In genomic region chr12:89015419-89015818, GRCh38 we compare ENCODE assay signal across 30 cellular contexts.
"Had no signal": no experiment of that assay in that cellular context is flagged by ENCODE, and none has a peak within 500 bp of the region (broad histone marks: within the 10 kb centered on the region; RNA-seq: fewer than 3 reads in every experiment).

No MANE protein-coding gene starts in this region.

- H3K4me1 ChIP-seq: neural progenitor cell, testis, thyroid gland, vagina had no signal

- H3K4me2 ChIP-seq: neural progenitor cell had no signal

- H2AFZ ChIP-seq: neural progenitor cell had no signal

- H3K27me3 ChIP-seq: left lung, neutrophil, right atrium auricular region, stomach, testis, thyroid gland, transverse colon, upper lobe of left lung, vagina had no signal

- H3K27ac ChIP-seq: left lung, lower lobe of right lung, neural progenitor cell, neutrophil, right atrium auricular region, skin epidermis, stomach, testis, thyroid gland, transverse colon, upper lobe of left lung, vagina had no signal

- FAIRE-seq: islet of Langerhans, kidney had no signal

- H3K9ac ChIP-seq: neural progenitor cell had no signal

- ATAC-seq: left colon; left lung; lower lobe of right lung; natural killer cell; sciatic nerve; stimulated activated naive B cell treated with anti-CD40 and anti-IgM and Interleukin-4, amounts not matched to agents 10 μg/mL and 1 μg/mL and 100 μg/mL, for 72 hours; stimulated activated naive CD8-positive, alpha-beta T cell treated with anti-CD3 and anti-CD28 coated beads, Interleukin-15, Interleukin-2, amounts not matched to agents 100 U/mL and 50 U/mL, for 24 hours had no signal

- H3K36me3 ChIP-seq: left lung, lower lobe of right lung, neural progenitor cell, neutrophil, right atrium auricular region, stomach, thyroid gland, transverse colon, upper lobe of left lung, vagina had no signal

- H3K9me3 ChIP-seq: left lung, lower lobe of right lung, neutrophil, right atrium auricular region, stomach, testis, thyroid gland, transverse colon, upper lobe of left lung, vagina had no signal

- DNase-seq: hypothalamus; immature natural killer cell; kidney; left colon; left lung; lower lobe of right lung; mammary epithelial cell; mesendoderm; naive B cell; natural killer cell; nephron progenitor cell; occipital lobe; stimulated activated CD4-positive, alpha-beta T cell treated with anti-CD3 and anti-CD28 coated beads, Interleukin-12 subunit alpha, Interleukin-12 subunit beta, amount 100 ng/mL, for 4 hours; stimulated activated CD4-positive, alpha-beta T cell treated with anti-CD3 and anti-CD28 coated beads, Interleukin-15, amount 100 ng/mL, for 24 hours; stimulated activated CD4-positive, alpha-beta T cell treated with anti-CD3 and anti-CD28 coated beads, Interleukin-2, amount 100 ng/mL, for 24 hours; stimulated activated CD4-positive, alpha-beta T cell treated with anti-CD3 and anti-CD28 coated beads, Interleukin-4, amount 100 ng/mL, for 1 hour; stimulated activated naive B cell treated with anti-CD40 and anti-IgM and Interleukin-4, amounts not matched to agents 10 μg/mL and 1 μg/mL and 100 μg/mL, for 72 hours; stimulated activated naive CD8-positive, alpha-beta T cell treated with anti-CD3 and anti-CD28 coated beads, Interleukin-15, Interleukin-2, amounts not matched to agents 100 U/mL and 50 U/mL, for 24 hours; stomach; testis; thyroid gland; transverse colon; upper lobe of left lung had no signal

- H3K4me3 ChIP-seq: left lung, lower lobe of right lung, neural progenitor cell, right atrium auricular region, skin epidermis, stomach, testis, thyroid gland, transverse colon, upper lobe of left lung, vagina had no signal
